14 cellular contexts compared by ENCODE assay signal in the genomic region with DNA sequence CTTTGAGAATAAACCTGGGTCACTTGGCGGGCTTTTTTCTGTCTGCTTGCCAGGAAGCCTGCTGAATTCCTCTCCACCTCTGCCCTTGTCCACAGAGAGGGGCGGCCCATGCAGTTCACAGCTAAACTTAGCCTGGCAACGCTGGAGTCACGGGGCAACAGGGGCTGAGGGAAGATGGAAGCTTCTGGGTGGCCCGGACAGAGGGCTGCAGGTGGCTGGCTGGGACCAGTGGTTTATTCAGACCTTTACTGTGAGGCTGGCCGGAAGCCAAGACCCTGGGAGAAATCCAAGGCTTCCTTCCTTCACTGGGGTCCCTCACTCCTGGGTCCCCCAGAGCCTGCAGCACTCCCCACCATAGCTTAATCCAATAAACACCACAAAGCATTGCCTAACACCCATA. TPM values are rescaled to one million over a fixed set of nuclear protein-coding genes. Genes with fewer than 3 reads are reported as not detected.
DNase-seq lines count a peak whose midpoint lies in the region; ATAC-seq and TF ChIP-seq lines count a peak whose summit lies in the region.
"Had no signal": no experiment of that assay in that cellular context is flagged by ENCODE, and none has a peak within 500 bp of the region (broad histone marks: within the 10 kb centered on the region; RNA-seq: fewer than 3 reads in every experiment).

No MANE protein-coding gene starts in this region.

- no peak overlapping the region for H3K4me3 ChIP-seq in choroid plexus epithelial cell (ENCODE audit: low read depth, low read length)
- H3K4me3 ChIP-seq in upper lobe of right lung, result no peak overlapping the region
- H3K4me3 ChIP-seq: HAP-1 had no signal

- H3K4me1 Mint-ChIP-seq in activated naive CD8-positive, alpha-beta T cell treated with anti-CD3 and anti-CD28 coated beads, Interleukin-2, amount 50 U/mL, for 24 hours, result peaks cover 81% of the 10 kb centered on the region
- peaks cover 70% of the 10 kb centered on the region for H3K4me1 Mint-ChIP-seq in activated naive CD8-positive, alpha-beta T cell treated with anti-CD3 and anti-CD28 coated beads for 36 hours
- peaks cover 76% of the 10 kb centered on the region for H3K4me1 Mint-ChIP-seq in memory B cell

- H3K36me3 ChIP-seq in upper lobe of right lung, result no peaks in the 10 kb centered on the region
- H3K36me3 ChIP-seq: HAP-1 had no signal

- no peaks in the 10 kb centered on the region for H3K27me3 ChIP-seq in upper lobe of right lung

- peaks cover 23% of the 10 kb centered on the region for H3K36me3 Mint-ChIP-seq in activated naive CD8-positive, alpha-beta T cell treated with anti-CD3 and anti-CD28 coated beads, Interleukin-2, amount 50 U/mL, for 24 hours (ENCODE audit: low read depth)
- peaks cover 29% of the 10 kb centered on the region for H3K36me3 Mint-ChIP-seq in activated naive CD8-positive, alpha-beta T cell treated with anti-CD3 and anti-CD28 coated beads for 36 hours
- peaks cover 8% of the 10 kb centered on the region for H3K36me3 Mint-ChIP-seq in memory B cell

- H3K4me1 ChIP-seq in upper lobe of right lung, result peaks cover 99% of the 10 kb centered on the region

- peak overlapping the region; percentile 91 for H3K27ac ChIP-seq in upper lobe of right lung

- intact Hi-C loops in upper lobe of right lung (cut with DNase I), result no loop called here

- no peak for DNase-seq in activated naive CD8-positive, alpha-beta T cell treated with anti-CD3 and anti-CD28 coated beads, Interleukin-2, amount 50 U/mL, for 24 hours
- no peak for DNase-seq in activated naive CD8-positive, alpha-beta T cell treated with anti-CD3 and anti-CD28 coated beads for 36 hours
- DNase-seq in choroid plexus epithelial cell (ENCODE audit: low read depth), result peak; percentile 25
- no peak for DNase-seq in memory B cell (ENCODE audit: low spot score in 2 of 2)
- DNase-seq in upper lobe of right lung, result no peak
- DNase-seq in midbrain (lab: John Stamatoyannopoulos, UW), result no peak
- DNase-seq in GM03348 (ENCODE audit: low spot score), result no peak
- DNase-seq in NCI-H748 (lab: John Stamatoyannopoulos, UW; ENCODE audit: unreplicated experiment), result no peak
- DNase-seq: activated naive CD4-positive, alpha-beta T cell treated with anti-CD3 and anti-CD28 coated beads for 36 hours; cerebellar nuclear complex; NCI-H2171; stimulated activated CD4-positive, alpha-beta T cell treated with anti-CD3 and anti-CD28 coated beads, Interleukin-2, amount 100 ng/mL, for 48 hours had no signal

- TF ChIP-seq CTCF in choroid plexus epithelial cell (conservative IDR thresholded peaks at IDR 0.05; ENCODE audit: low read depth, low read length), result no peak
- no peak for TF ChIP-seq CTCF in upper lobe of right lung (IDR thresholded peaks at IDR 0.05)

- H3K9me3 Mint-ChIP-seq in activated naive CD8-positive, alpha-beta T cell treated with anti-CD3 and anti-CD28 coated beads, Interleukin-2, amount 50 U/mL, for 24 hours, result no peaks in the 10 kb centered on the region
- H3K9me3 Mint-ChIP-seq in activated naive CD8-positive, alpha-beta T cell treated with anti-CD3 and anti-CD28 coated beads for 36 hours, result no peaks in the 10 kb centered on the region
- no peaks in the 10 kb centered on the region for H3K9me3 Mint-ChIP-seq in memory B cell
- H3K9me3 Mint-ChIP-seq: activated naive CD4-positive, alpha-beta T cell treated with anti-CD3 and anti-CD28 coated beads for 36 hours; mesothelial cell of epicardium had no signal

- H3K9me3 ChIP-seq in upper lobe of right lung, result no peaks in the 10 kb centered on the region
- H3K9me3 ChIP-seq: HAP-1 had no signal

- H3K4me3 Mint-ChIP-seq in activated naive CD8-positive, alpha-beta T cell treated with anti-CD3 and anti-CD28 coated beads, Interleukin-2, amount 50 U/mL, for 24 hours, result no peak overlapping the region
- no peak overlapping the region for H3K4me3 Mint-ChIP-seq in activated naive CD8-positive, alpha-beta T cell treated with anti-CD3 and anti-CD28 coated beads for 36 hours
- no peak overlapping the region for H3K4me3 Mint-ChIP-seq in memory B cell
- H3K4me3 Mint-ChIP-seq: mesothelial cell of epicardium had no signal

- ATAC-seq in activated naive CD8-positive, alpha-beta T cell treated with anti-CD3 and anti-CD28 coated beads, Interleukin-2, amount 50 U/mL, for 24 hours, result no peak
- ATAC-seq in memory B cell (ENCODE audit: low read depth) (no peak), upper lobe of right lung (no peak)

- no peaks in the 10 kb centered on the region for H3K27me3 Mint-ChIP-seq in activated naive CD8-positive, alpha-beta T cell treated with anti-CD3 and anti-CD28 coated beads, Interleukin-2, amount 50 U/mL, for 24 hours
- no peaks in the 10 kb centered on the region for H3K27me3 Mint-ChIP-seq in activated naive CD8-positive, alpha-beta T cell treated with anti-CD3 and anti-CD28 coated beads for 36 hours
- H3K27me3 Mint-ChIP-seq in memory B cell, result no peaks in the 10 kb centered on the region

- H3K27ac Mint-ChIP-seq in activated naive CD8-positive, alpha-beta T cell treated with anti-CD3 and anti-CD28 coated beads, Interleukin-2, amount 50 U/mL, for 24 hours, result peak overlapping the region; percentile 76
- no peak overlapping the region for H3K27ac Mint-ChIP-seq in activated naive CD8-positive, alpha-beta T cell treated with anti-CD3 and anti-CD28 coated beads for 36 hours
- peak overlapping the region; percentile 73 for H3K27ac Mint-ChIP-seq in memory B cell

RNA-seq across cellular contexts. Expression of a gene that starts 17.0 kb away (rescaled TPM):
- 10 to 100 TPM; 18.8 to 19.4 TPM for total RNA-seq in activated naive CD8-positive, alpha-beta T cell treated with anti-CD3 and anti-CD28 coated beads for 36 hours
- total RNA-seq in upper lobe of right lung, result 34.4 TPM

RNA-seq across cellular contexts. Expression of a gene that starts 32.4 kb away (rescaled TPM):
- under 1 TPM; 0.34 to 0.41 TPM for total RNA-seq in activated naive CD8-positive, alpha-beta T cell treated with anti-CD3 and anti-CD28 coated beads for 36 hours
- total RNA-seq in upper lobe of right lung, result 0.14 TPM

RNA-seq across cellular contexts. Expression of a gene that starts 52.2 kb away (rescaled TPM):
- total RNA-seq in activated naive CD8-positive, alpha-beta T cell treated with anti-CD3 and anti-CD28 coated beads for 36 hours, result 1 to 10 TPM; 1.5 to 2.5 TPM
- 9.1 TPM for total RNA-seq in upper lobe of right lung
